ENCODE assay signal across 8 cellular contexts in genomic region chr10:113679463-113680171, GRCh38. TPM values are rescaled to one million over a fixed set of nuclear protein-coding genes. Genes with fewer than 3 reads are reported as not detected.
DNase-seq lines count a peak whose midpoint lies in the region; ATAC-seq and TF ChIP-seq lines count a peak whose summit lies in the region.

CASP7 (plus strand) TSS chr10:113679912; CDS start chr10:113697494, 17,582 bp downstream.

- ATAC-seq in HG03175 (IDR thresholded peaks at IDR 0.05; ENCODE audit: unreplicated experiment): peak; percentile 70
- ATAC-seq in activated CD8-positive, alpha-beta T cell treated with anti-CD3 and anti-CD28 coated beads, Interleukin-2, amount 10 ng/mL, durations not matched to agents 7 days and 5 days: peak; percentile 92
- ATAC-seq in lung (ENCODE audit: insufficient read depth, low FRiP score): peak; percentile 90

- H3K27ac Mint-ChIP-seq in activated CD8-positive, alpha-beta T cell treated with anti-CD3 and anti-CD28 coated beads, Interleukin-2, amount 10 ng/mL, durations not matched to agents 7 days and 5 days: peak within 1 kb of the TSS; percentile 92

- H3K36me3 ChIP-seq in BE2C (no peaks in the 10 kb centered on the region), ectodermal cell (ENCODE audit: control insufficient read depth, insufficient read depth, low read length) (no peaks in the 10 kb centered on the region), lung (ENCODE audit: control insufficient read depth in 2 of 2, insufficient read depth in 2 of 2, low read length in 2 of 2) (no peaks in the 10 kb centered on the region)

- in situ Hi-C loops in GM18951 (cut with MboI; ENCODE audit: low sequenced_read_pairs, unreplicated experiment): no loop called here

- DNase-seq in BE2C: peak; percentile 92
- peak; percentile 63 for DNase-seq in NCI-H82 (lab: John Stamatoyannopoulos, UW)
- peak; percentile 92 for DNase-seq in activated CD8-positive, alpha-beta T cell treated with anti-CD3 and anti-CD28 coated beads, Interleukin-2, amount 10 ng/mL, durations not matched to agents 7 days and 5 days
- peak; percentile 78 for DNase-seq in lung (ENCODE audit: low spot score)
- DNase-seq in stimulated activated CD4-positive, alpha-beta T cell treated with anti-CD3 and anti-CD28 coated beads, TNF-alpha, amount 100 ng/mL, for 4 hours (ENCODE audit: low read depth in 3 of 3): peak; percentile 48 to 74 (median 68)

- peak within 1 kb of the TSS; percentile 92 for H3K4me3 Mint-ChIP-seq in activated CD8-positive, alpha-beta T cell treated with anti-CD3 and anti-CD28 coated beads, Interleukin-2, amount 10 ng/mL, durations not matched to agents 7 days and 5 days

- H3K27ac ChIP-seq in ectodermal cell (ENCODE audit: insufficient read depth, low read depth, low read length, poor library complexity, severe bottlenecking) (peak within 1 kb of the TSS; percentile 73), lung (ENCODE audit: low read depth in 1 of 2, low read length in 1 of 2) (peak within 1 kb of the TSS; percentile 94 to 98)

- H3K4me3 ChIP-seq in BE2C (ENCODE audit: low read depth, low read length) (peak within 1 kb of the TSS; percentile 89), ectodermal cell (ENCODE audit: insufficient read depth, low read depth, low read length) (peak within 1 kb of the TSS; percentile 92), lung (peak within 1 kb of the TSS; percentile 94)

- H3K36me3 Mint-ChIP-seq in activated CD8-positive, alpha-beta T cell treated with anti-CD3 and anti-CD28 coated beads, Interleukin-2, amount 10 ng/mL, durations not matched to agents 7 days and 5 days (ENCODE audit: low read depth): peaks cover 30% of the 10 kb centered on the region

- peak; percentile 36; the same call in 1 of the 2 replicates for TF ChIP-seq CTCF in BE2C (IDR thresholded peaks at IDR 0.05; ENCODE audit: low read depth, low read length)
- peak; percentile 9 for TF ChIP-seq CTCF in lung (IDR thresholded peaks at IDR 0.05; ENCODE audit: control extremely low read depth, extremely low read depth)

- POLR2A ChIA-PET in activated CD8-positive, alpha-beta T cell treated with anti-CD3 and anti-CD28 coated beads, Interleukin-2, amount 10 ng/mL, durations not matched to agents 7 days and 5 days (lab: Charles Lee): interaction anchor here (0.9 to 1.6 kb wide), 4 partner anchors 9 to 405 kb away, joined by 3 to 7 read pairs (median 5); no protein-coding TSS in a partner anchor

- 0% methylated on average over 67 of the region's 67 CpGs for WGBS in ectodermal cell, 2 experiments
- WGBS in lung, 2 donors: 0 to 1% methylated on average over 55 to 67 of the region's 67 CpGs

- no peaks in the 10 kb centered on the region for H3K9me3 Mint-ChIP-seq in activated CD8-positive, alpha-beta T cell treated with anti-CD3 and anti-CD28 coated beads, Interleukin-2, amount 10 ng/mL, durations not matched to agents 7 days and 5 days (ENCODE audit: insufficient read depth)

- peaks cover 2% of the 10 kb centered on the region for H3K27me3 Mint-ChIP-seq in activated CD8-positive, alpha-beta T cell treated with anti-CD3 and anti-CD28 coated beads, Interleukin-2, amount 10 ng/mL, durations not matched to agents 7 days and 5 days (ENCODE audit: low read depth)

- H3K9me3 ChIP-seq in BE2C (no peaks in the 10 kb centered on the region), ectodermal cell (ENCODE audit: control insufficient read depth, low read length) (no peaks in the 10 kb centered on the region), lung (ENCODE audit: control insufficient read depth in 2 of 2, insufficient read depth in 1 of 2, low read length in 1 of 2) (peaks cover 0 to 3% of the 10 kb centered on the region in 2 donors)

- H3K4me1 ChIP-seq in BE2C (no peaks in the 10 kb centered on the region), ectodermal cell (ENCODE audit: control insufficient read depth, insufficient read depth, low read length) (no peaks in the 10 kb centered on the region), lung (ENCODE audit: control insufficient read depth in 2 of 2, insufficient read depth in 2 of 2, low read length in 2 of 2) (peaks cover 0 to 11% of the 10 kb centered on the region in 2 donors)

- CTCF ChIA-PET in activated CD8-positive, alpha-beta T cell treated with anti-CD3 and anti-CD28 coated beads, Interleukin-2, amount 10 ng/mL, durations not matched to agents 7 days and 5 days (lab: Charles Lee): interaction anchor here (0.7 to 1.5 kb wide), 9 partner anchors 8 to 424 kb away, joined by 3 to 8 read pairs (median 4); no protein-coding TSS in a partner anchor

- peak; percentile 73 for TF ChIP-seq POLR2A in GM18951 (IDR thresholded peaks at IDR 0.05; ENCODE audit: extremely low read depth, insufficient read depth, insufficient read length)

- H3K27me3 ChIP-seq in BE2C (no peaks in the 10 kb centered on the region), ectodermal cell (ENCODE audit: control insufficient read depth, insufficient read depth, low read length, poor library complexity, severe bottlenecking) (peaks cover 4% of the 10 kb centered on the region), lung (ENCODE audit: control insufficient read depth, insufficient read depth) (no peaks in the 10 kb centered on the region)

- H3K4me1 Mint-ChIP-seq in activated CD8-positive, alpha-beta T cell treated with anti-CD3 and anti-CD28 coated beads, Interleukin-2, amount 10 ng/mL, durations not matched to agents 7 days and 5 days (ENCODE audit: low read depth): peaks cover 36% of the 10 kb centered on the region

RNA-seq across cellular contexts. Expression of gene CASP7, which starts in this region (rescaled TPM):
- polyA plus RNA-seq in BE2C (2012; ENCODE audit: insufficient read depth, insufficient read length, low read depth): 4.8 TPM
- total RNA-seq in activated CD8-positive, alpha-beta T cell treated with anti-CD3 and anti-CD28 coated beads, Interleukin-2, amount 10 ng/mL, durations not matched to agents 7 days and 5 days: 10 to 100 TPM; 28.7 to 32.6 TPM
- 15.9 TPM for polyA plus RNA-seq in ectodermal cell (2013, experiment 1 of 4)
- 11.7 TPM for polyA plus RNA-seq in ectodermal cell (2013, experiment 2 of 4)
- 9.2 TPM for polyA plus RNA-seq in ectodermal cell (2013, experiment 3 of 4)
- polyA plus RNA-seq in ectodermal cell (2013, experiment 4 of 4): 11.1 TPM
- total RNA-seq in lung: 10 to 100 TPM; 24.4 to 48.2 TPM
- 10 to 100 TPM; 15.4 to 28.7 TPM for polyA plus RNA-seq in lung

Comparison
In these comparisons a context has a peak if more than half of its experiments do, and no peak if none do; other contexts are left out.
1. Peak in every context shown above with its lines: DNase-seq, ATAC-seq, H3K4me3 ChIP-seq and H3K27ac ChIP-seq.